In the genomic region with DNA sequence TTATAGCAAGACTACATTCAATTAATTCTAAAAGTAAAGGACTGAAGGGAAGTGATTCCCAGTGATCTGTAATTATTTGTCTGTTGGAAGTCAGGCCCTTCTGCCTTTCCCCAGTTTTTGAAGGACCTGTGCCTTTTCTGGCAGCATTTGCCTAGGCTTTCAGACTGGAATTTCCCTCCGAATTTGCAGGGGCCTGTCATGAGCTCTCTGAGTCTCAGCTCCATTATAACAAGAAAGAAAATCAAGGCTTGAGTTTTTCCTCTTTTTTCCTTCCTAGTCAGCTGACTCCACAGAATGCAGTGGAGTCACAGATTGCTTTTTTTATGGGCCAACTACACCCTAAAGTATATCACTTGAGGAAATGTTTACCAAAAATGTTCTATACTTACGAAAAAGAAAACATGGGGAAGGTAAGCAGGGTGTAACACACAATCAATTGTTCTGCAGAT, we compare ENCODE assay signal across 8 cellular contexts. TPM values are rescaled to one million over a fixed set of nuclear protein-coding genes. Genes with fewer than 3 reads are reported as not detected.
DNase-seq lines count a peak whose midpoint lies in the region; ATAC-seq, FAIRE-seq and TF ChIP-seq lines count a peak whose summit lies in the region.

No MANE protein-coding gene starts in this region.

- no peak for ATAC-seq in T-cell (replicated peaks in 1 of 4)
- no peak for ATAC-seq in HG02642 (IDR thresholded peaks at IDR 0.05; ENCODE audit: poor library complexity, unreplicated experiment)
- ATAC-seq in GM19395 (IDR thresholded peaks at IDR 0.05; ENCODE audit: unreplicated experiment) = no peak

- no peaks in the 10 kb centered on the region for H3K9me3 ChIP-seq in hepatocyte (ENCODE audit: low read depth)
- no peaks in the 10 kb centered on the region for H3K9me3 ChIP-seq in small intestine (ENCODE audit: control insufficient read depth, low read depth)

- H3K4me3 ChIP-seq in hepatocyte (peak overlapping the region; percentile 82), small intestine (ENCODE audit: low read depth in 1 of 2, low read length in 2 of 2) (peak overlapping the region in 1 of 2 donors; percentile 87)

- H3K36me3 Mint-ChIP-seq in T-cell = no peaks in the 10 kb centered on the region

- 8% methylated on average over 2 of the region's 2 CpGs for WGBS in hepatocyte (ENCODE audit: low lambda C conversion rate, missing lambda C conversion rate)
- 3 to 13% (median 11%) methylated on average over 2 of the region's 2 CpGs for WGBS in small intestine, 3 donors

- no peak for FAIRE-seq in small intestine (lab: Jason Lieb, UNC)

- H3K4me1 ChIP-seq in hepatocyte (ENCODE audit: insufficient read depth) (peaks cover 7% of the 10 kb centered on the region), small intestine (ENCODE audit: control insufficient read depth in 2 of 2, insufficient read depth in 1 of 2, low read depth in 1 of 2, low read length in 1 of 2) (peaks cover 0 to 3% of the 10 kb centered on the region in 2 donors)

- no peak overlapping the region for H3K27ac Mint-ChIP-seq in T-cell

- no peak for TF ChIP-seq CTCF in hepatocyte (IDR thresholded peaks at IDR 0.05; ENCODE audit: poor library complexity)

- H3K36me3 ChIP-seq in hepatocyte (replicated peaks; ENCODE audit: insufficient read depth, low read depth) = no peaks in the 10 kb centered on the region
- H3K36me3 ChIP-seq in small intestine (ENCODE audit: control insufficient read depth in 2 of 2, insufficient read depth in 2 of 2, low read length in 2 of 2) = no peaks in the 10 kb centered on the region

- CTCF ChIA-PET in T-cell (lab: Charles Lee) = interaction anchor here in 1 of 2 donors (0.6 kb wide), 1 partner anchor 369 kb away, joined by 4 read pairs; no protein-coding TSS in a partner anchor

- H2AFZ ChIP-seq in hepatocyte = peak overlapping the region; percentile 64

- no peaks in the 10 kb centered on the region for H4K20me1 ChIP-seq in hepatocyte (ENCODE audit: insufficient read depth, poor library complexity, severe bottlenecking)

- peak; percentile 60 for DNase-seq in DMS53 (lab: John Stamatoyannopoulos, UW)
- DNase-seq in DMS53 treated with DMSO at 0.1 percent for 48 hours (lab: John Stamatoyannopoulos, UW; ENCODE audit: unreplicated experiment) = no peak
- no peak for DNase-seq in T-cell
- DNase-seq in hepatocyte (ENCODE audit: low spot score) = peak; percentile 17
- DNase-seq in small intestine = no peak
- DNase-seq in epidermal melanocyte (ENCODE audit: insufficient read length, low spot score) = no peak

- H3K4me3 Mint-ChIP-seq in T-cell = peak overlapping the region; percentile 37 to 66 (median 65)

- H3K9me2 ChIP-seq in hepatocyte (replicated peaks; ENCODE audit: insufficient read depth) = no peaks in the 10 kb centered on the region

- peak overlapping the region; percentile 87 for H3K4me2 ChIP-seq in hepatocyte

- no peaks in the 10 kb centered on the region for H3K9me3 Mint-ChIP-seq in T-cell

- peak overlapping the region; percentile 90 for H3K27ac ChIP-seq in hepatocyte
- peak overlapping the region; percentile 75 to 82 for H3K27ac ChIP-seq in small intestine (ENCODE audit: low read depth in 1 of 2, low read length in 1 of 2)

- H3K79me2 ChIP-seq in hepatocyte = peaks cover 37% of the 10 kb centered on the region

- H3K27me3 ChIP-seq in hepatocyte (peaks cover 41% of the 10 kb centered on the region), small intestine (ENCODE audit: control insufficient read depth in 2 of 2, insufficient read depth in 2 of 2, low read length in 2 of 2) (peaks cover 0 to 10% of the 10 kb centered on the region in 2 donors)

- peaks cover 8 to 16% (median 15%) of the 10 kb centered on the region in 3 donors for H3K4me1 Mint-ChIP-seq in T-cell

- POLR2A ChIA-PET in T-cell (lab: Charles Lee) = interaction anchor here in 1 of 2 donors (0.7 kb wide), 1 partner anchor 25 kb away, joined by 9 read pairs; no protein-coding TSS in a partner anchor

- H3K27me3 Mint-ChIP-seq in T-cell = peaks cover 44 to 62% of the 10 kb centered on the region in 2 donors

RNA-seq across cellular contexts. Expression of gene NR5A2, which starts 1.1 kb away (rescaled TPM):
- total RNA-seq in T-cell = under 1 TPM in 2 of 5 donors, not detected in 3; 0.15 to 0.19 TPM
- 49.6 and 55.5 TPM in 2 replicates for total RNA-seq in hepatocyte
- 16.4 and 19.8 TPM in 2 replicates for polyA plus RNA-seq in hepatocyte
- 10 to 100 TPM; 14.1 to 21.5 (median 16.1) TPM for polyA plus RNA-seq in small intestine

Comparison
In these comparisons a context has a peak if more than half of its experiments do, and no peak if none do; other contexts are left out.
1. DNase-seq: peak in DMS53 (single experiment) and hepatocyte (single experiment); none in DMS53 treated with DMSO at 0.1 percent for 48 hours (single experiment), T-cell (0 of 34), small intestine (single experiment) and epidermal melanocyte (single experiment).
2. RNA of gene NR5A2, which starts 1.1 kb away (total RNA-seq): 49.6 to 55.5 TPM in hepatocyte; 0.15 to 0.19 TPM in T-cell; every median in the first group is over 10 times any median in the second.